8 cellular contexts compared by ENCODE assay signal in the genomic region with DNA sequence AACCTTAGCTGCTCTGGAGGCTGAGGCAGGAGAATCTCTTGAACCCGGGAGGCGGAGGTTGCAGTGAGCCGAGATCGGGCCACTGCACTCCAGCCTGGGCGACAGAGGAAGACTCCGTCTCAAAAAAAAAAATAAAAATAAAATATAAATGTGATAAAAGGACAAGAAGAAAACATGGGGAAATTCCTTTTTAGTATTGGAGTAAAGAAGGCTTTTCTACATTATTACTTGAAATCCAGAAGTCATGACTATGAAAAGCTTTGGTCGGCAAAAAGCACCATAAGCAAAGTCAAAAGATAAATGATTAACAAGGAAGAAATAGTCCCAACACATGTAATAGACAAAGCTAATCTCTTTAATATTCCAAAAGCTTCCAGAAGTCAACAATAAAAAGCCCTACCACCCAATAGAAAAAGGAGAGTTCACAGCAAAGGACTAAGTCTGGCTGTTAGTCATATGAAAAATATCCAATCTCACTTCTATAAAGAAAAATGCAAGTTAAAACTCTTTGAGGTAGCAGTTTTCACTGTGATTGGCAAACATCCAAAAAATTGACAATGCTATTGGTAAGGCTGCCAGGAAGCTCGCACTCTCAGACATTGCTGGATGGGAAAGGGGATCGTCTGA. TPM values are rescaled to one million over a fixed set of nuclear protein-coding genes. Genes with fewer than 3 reads are reported as not detected.
DNase-seq lines count a peak whose midpoint lies in the region; ATAC-seq, FAIRE-seq and TF ChIP-seq lines count a peak whose summit lies in the region.

No MANE protein-coding gene starts in this region.

- TF ChIP-seq POLR2A in IMR-90 (IDR thresholded peaks at IDR 0.05; ENCODE audit: low read depth, low read length) (no peak), GM12878 (IDR thresholded peaks at IDR 0.05; ENCODE audit: low read depth, low read length) (no peak)

- no peak overlapping the region for H2AK5ac ChIP-seq in IMR-90 (ENCODE audit: low read depth, low read length)

- ATAC-seq in IMR-90 (ENCODE audit: low read depth) = no peak
- ATAC-seq in GM12878 = no peak
- ATAC-seq in HG02678 (IDR thresholded peaks at IDR 0.05; ENCODE audit: unreplicated experiment) = no peak

- H4K8ac ChIP-seq in IMR-90 (ENCODE audit: low read depth in 2 of 2, low read length in 2 of 2) = no peak overlapping the region; a peak in 1 of 4 replicates

- H2BK20ac ChIP-seq in IMR-90 (ENCODE audit: low read depth, low read length) = no peak overlapping the region

- H2AFZ ChIP-seq in IMR-90 (replicated peaks; ENCODE audit: low read length, poor library complexity) (no peak overlapping the region), GM12878 (ENCODE audit: control insufficient read depth, low read depth, low read length) (no peak overlapping the region)

- BruUV-seq in IMR-90 (replicated peaks; lab: Mats Ljungman, UMichigan) = no TSS peak
- BruUV-seq in GM12878 (replicated peaks; lab: Mats Ljungman, UMichigan) = no TSS peak

- RAD21 ChIA-PET in GM12878 (lab: Charles Lee; ENCODE audit: unreplicated experiment) = interaction anchor here (1.0 to 1.3 kb wide), 3 partner anchors 9 to 12 kb away, joined by 3 to 4 read pairs (median 4); partner anchors contain the start of gene PLEKHB2

- H3K9me3 Mint-ChIP-seq in nephron progenitor cell = no peaks in the 10 kb centered on the region

- TF ChIP-seq RAD21 in IMR-90 (IDR thresholded peaks at IDR 0.05; ENCODE audit: low read length) (no peak), GM12878 (IDR thresholded peaks at IDR 0.05; ENCODE audit: insufficient read depth, low read depth, low read length) (no peak)

- dilution Hi-C loops in IMR-90 (cut with HindIII; ENCODE audit: low sequenced_read_pairs, unreplicated experiment) = no loop called here

- peaks cover 18% of the 10 kb centered on the region for H3K36me3 Mint-ChIP-seq in nephron progenitor cell (ENCODE audit: low read depth)

- H3K36me3 ChIP-seq in IMR-90 (ENCODE audit: control insufficient read depth, insufficient read depth, low read length) (peaks cover 2% of the 10 kb centered on the region), GM12878 (ENCODE audit: control insufficient read depth in 2 of 2, insufficient read depth in 2 of 2, low read length in 1 of 2) (no peaks in the 10 kb centered on the region)

- H4K5ac ChIP-seq in IMR-90 (ENCODE audit: low read depth, low read length) = no peak overlapping the region

- no peak for TF ChIP-seq CTCF in IMR-90 (conservative IDR thresholded peaks at IDR 0.05; ENCODE audit: low read depth, low read length)
- no peak for TF ChIP-seq CTCF in GM12878 (IDR thresholded peaks at IDR 0.05 in 2 of 3, conservative IDR thresholded peaks at IDR 0.05 in 1 of 3; ENCODE audit: control insufficient read depth in 2 of 3, extremely low read depth in 1 of 3, insufficient read depth in 1 of 3, low read depth in 3 of 3, low read length in 3 of 3)
- TF ChIP-seq CTCF in nephron progenitor cell (IDR thresholded peaks at IDR 0.05) = no peak

- no peak overlapping the region for H2BK120ac ChIP-seq in IMR-90 (ENCODE audit: low read depth, low read length)

- H3K79me1 ChIP-seq in IMR-90 (ENCODE audit: low read depth in 1 of 2, low read length in 2 of 2) = peaks cover 5% of the 10 kb centered on the region in 2 experiments; a peak in 3 of 4 replicates

- TF ChIP-seq EP300 in GM12878 (IDR thresholded peaks at IDR 0.05; ENCODE audit: borderline replicate concordance in 1 of 2, control insufficient read depth in 1 of 2, low read depth in 2 of 2, low read length in 2 of 2) = no peak

- intact Hi-C loops in IMR-90 (cut with micrococcal nuclease) = loop anchor here (5.0 to 10.0 kb wide), 2 partner anchors 37 to 300 kb away; no protein-coding TSS in a partner anchor
- intact Hi-C loops in GM12878 (cut with micrococcal nuclease; ENCODE audit: unreplicated experiment) = loop anchor here (10.0 kb wide), 1 partner anchor 400 kb away; the partner anchor contains the start of gene MZT2A

- no peak overlapping the region for H3K4ac ChIP-seq in IMR-90 (ENCODE audit: low read depth, low read length)

- no peaks in the 10 kb centered on the region for H3K27me3 Mint-ChIP-seq in nephron progenitor cell (ENCODE audit: low read depth, poor library complexity)

- peak overlapping the region; percentile 93 for H3K4me3 Mint-ChIP-seq in nephron progenitor cell

- no peak overlapping the region for H2AK9ac ChIP-seq in IMR-90 (replicated peaks; ENCODE audit: low read depth, low read length, poor library complexity)

- H3K4me3 ChIP-seq in IMR-90 (ENCODE audit: insufficient read depth, low read depth, low read length) (no peak overlapping the region), GM12878 (no peak overlapping the region)

- no peak overlapping the region for H3K56ac ChIP-seq in IMR-90 (ENCODE audit: extremely low read depth, insufficient read depth, low read length)

- no CpG with 5 or more reads among the region's 9 CpGs for WGBS in IMR-90 (ENCODE audit: extremely low coverage in 2 of 2, insufficient read length in 1 of 2), 2 experiments
- 66% methylated on average over 9 of the region's 9 CpGs for WGBS in GM12878 (ENCODE audit: insufficient coverage, insufficient replicate concordance, low lambda C conversion rate, missing lambda C conversion rate)

- no peaks in the 10 kb centered on the region for H3K9me3 ChIP-seq in IMR-90 (ENCODE audit: control insufficient read depth, insufficient read depth, low read length)
- H3K9me3 ChIP-seq in GM12878 (replicated peaks; ENCODE audit: control insufficient read depth, insufficient read depth, low read length) = no peaks in the 10 kb centered on the region

- H3K27me3 ChIP-seq in IMR-90 (ENCODE audit: control insufficient read depth, insufficient read depth, low read length) = no peaks in the 10 kb centered on the region
- no peaks in the 10 kb centered on the region for H3K27me3 ChIP-seq in GM12878 (replicated peaks in 1 of 2; ENCODE audit: control insufficient read depth in 2 of 2, insufficient read depth in 2 of 2, low read length in 1 of 2)

- no peak overlapping the region for H3K4me2 ChIP-seq in IMR-90 (ENCODE audit: low read depth, low read length)
- H3K4me2 ChIP-seq in GM12878 (ENCODE audit: control insufficient read depth, insufficient read depth) = no peak overlapping the region

- H3K4me1 ChIP-seq in IMR-90 (ENCODE audit: control insufficient read depth, insufficient read depth, low read length) = no peaks in the 10 kb centered on the region
- H3K4me1 ChIP-seq in GM12878 (ENCODE audit: control insufficient read depth, insufficient read depth, low read length) = peaks cover 3% of the 10 kb centered on the region; the same call in 1 of the 2 replicates

- H3K27ac ChIP-seq in IMR-90 (ENCODE audit: insufficient read depth, low read length) (no peak overlapping the region), GM12878 (ENCODE audit: control insufficient read depth, insufficient read depth) (no peak overlapping the region)

- H3K9ac ChIP-seq in IMR-90 (ENCODE audit: low read depth, low read length) (no peak overlapping the region; the same call in 1 of the 2 replicates), GM12878 (ENCODE audit: control insufficient read depth, insufficient read depth, low read length) (no peak overlapping the region)

- SMC1A ChIA-PET in GM12878 (lab: Charles Lee; ENCODE audit: uncharacterized antibody, unreplicated experiment) = interaction anchor here (0.8 to 5.2 kb wide), 3 partner anchors 9 to 13 kb away, joined by 3 to 34 read pairs (median 3); partner anchors contain the start of gene PLEKHB2

- no peak overlapping the region for H3K14ac ChIP-seq in IMR-90 (replicated peaks; ENCODE audit: low read depth, low read length)

- H2BK15ac ChIP-seq in IMR-90 (ENCODE audit: low read depth, low read length) = no peak overlapping the region

- no peak overlapping the region for H2BK5ac ChIP-seq in IMR-90 (ENCODE audit: low read depth, low read length, poor library complexity, severe bottlenecking)

- H4K91ac ChIP-seq in IMR-90 (ENCODE audit: insufficient read depth, low read depth, low read length) = no peak overlapping the region

- H3K18ac ChIP-seq in IMR-90 (ENCODE audit: low read depth, low read length) = no peak overlapping the region

- peaks cover 31% of the 10 kb centered on the region for H3K79me2 ChIP-seq in GM12878 (ENCODE audit: control insufficient read depth, insufficient read depth, low read length)

- peaks cover 28% of the 10 kb centered on the region for H4K20me1 ChIP-seq in IMR-90 (ENCODE audit: insufficient read depth, low read length)
- H4K20me1 ChIP-seq in GM12878 (ENCODE audit: control insufficient read depth, insufficient read depth) = no peaks in the 10 kb centered on the region

- no peak for FAIRE-seq in GM12878 (lab: Jason Lieb, UNC)

- in situ Hi-C loops in IMR-90 (cut with MboI; ENCODE audit: low sequenced_read_pairs) (no loop called here), GM12878 (cut with MboI) (no loop called here)

- CTCF ChIA-PET in IMR-90 (lab: Yijun Ruan, JAX) = no interaction called here
- CTCF ChIA-PET in GM12878 (lab: Yijun Ruan, JAX) = interaction anchor here (0.7 to 3.9 kb wide), 4 partner anchors 9 to 55 kb away, joined by 3 to 31 read pairs (median 4); partner anchors contain the start of gene PLEKHB2

- H3K23ac ChIP-seq in IMR-90 (ENCODE audit: low read depth, low read length) = 0 out of 2 replicates have a peak overlapping the region, but pooled peaks have one; percentile 31

- H3K27ac Mint-ChIP-seq in nephron progenitor cell = no peak overlapping the region

- POLR2A ChIA-PET in IMR-90 (lab: Charles Lee; ENCODE audit: unreplicated experiment) (no interaction called here), GM12878 (lab: Charles Lee) (interaction anchor here (0.6 to 2.4 kb wide), 2 partner anchors 9 to 29 kb away, joined by 3 to 16 read pairs; no protein-coding TSS in a partner anchor)

- no peaks in the 10 kb centered on the region; the same call in 1 of the 2 replicates for H3K9me1 ChIP-seq in IMR-90 (ENCODE audit: insufficient read depth, low read length)

- H3K4me1 Mint-ChIP-seq in nephron progenitor cell = peaks cover 14% of the 10 kb centered on the region

- DNase-seq in NCI-H510A treated with DMSO at 0.1 percent for 48 hours (lab: John Stamatoyannopoulos, UW) (peak; percentile 9), NCI-H510A (lab: John Stamatoyannopoulos, UW) (no peak), IMR-90 (peak; percentile 7), GM12878 (ENCODE audit: low read depth, low spot score) (no peak), nephron progenitor cell (no peak), germinal center (ENCODE audit: low spot score) (no peak), NCI-H2081 treated with DMSO at 0.1 percent for 48 hours (lab: John Stamatoyannopoulos, UW) (no peak)

RNA-seq across cellular contexts. Expression of gene FAM168B, which starts 1.5 kb away (rescaled TPM):
- total RNA-seq in IMR-90 (2012; rRNA removed) (76.4 and 86.7 TPM in 2 replicates), GM12878 (2014; rRNA removed) (64.3 and 74.2 TPM in 2 replicates), GM12878 (2014; rRNA removed; fragmentation: Illumina TruSeq; extraction: Trizol) (32.3 and 34.7 TPM in 2 replicates), GM12878 (2021) (77.3 and 77.9 TPM in 2 replicates)
- polyA plus RNA-seq in IMR-90 (2012; rRNA removed) (106 and 121 TPM in 2 replicates), GM12878 (2011; rRNA removed) (39.5 and 66.9 TPM in 2 replicates), GM12878 (2014; fragmentation: Illumina TruSeq; extraction: Trizol) (41.9 and 47.1 TPM in 2 replicates), GM12878 (2014; fragmentation: Nextera tagmentation; extraction: Ambion mirVana) (1 to 10 TPM; 3.5 to 4.1 TPM), GM12878 (2014; rRNA removed) (65.7 and 68.4 TPM in 2 replicates), GM12878 (2016; fragmentation: Nextera tagmentation; extraction: Ambion mirVana) (10 to 100 TPM; 43.9 to 44.7 TPM)
- 49.5 and 136 TPM in 2 replicates for polyA plus RNA-seq in IMR-90 (2012; cell fraction: cytosol; rRNA removed)
- 70.7 and 119 TPM in 2 replicates for polyA plus RNA-seq in IMR-90 (2012; cell fraction: nucleus; rRNA removed; ENCODE audit: low replicate concordance)
- total RNA-seq in GM12878 (2013; cell fraction: nucleolus; rRNA removed) = 24.0 and 28.2 TPM in 2 replicates
- 33.6 TPM for polyA plus RNA-seq in GM12878 (2011; ENCODE audit: low read depth)
- 97.6 and 110 TPM in 2 replicates for polyA plus RNA-seq in GM12878 (2011; cell fraction: cytosol; rRNA removed)
- polyA plus RNA-seq in GM12878 (2011; cell fraction: nucleus; rRNA removed) = 76.0 and 88.2 TPM in 2 replicates
- polyA plus RNA-seq in GM12878 (2012) = 48.4 and 48.8 TPM in 2 replicates
- polyA minus RNA-seq in GM12878 (2011; rRNA and poly(A)+ RNA removed) = 61.9 and 73.3 TPM in 2 replicates
- 28.1 and 30.7 TPM in 2 replicates for polyA minus RNA-seq in GM12878 (2011; cell fraction: cytosol; rRNA and poly(A)+ RNA removed)
- 12.6 and 21.0 TPM in 2 replicates for polyA minus RNA-seq in GM12878 (2011; cell fraction: nucleus; rRNA and poly(A)+ RNA removed)

RNA-seq across cellular contexts. Expression of gene PLEKHB2, which starts 10.4 kb away (rescaled TPM):
- total RNA-seq in IMR-90 (2012; rRNA removed) = 82.1 and 118 TPM in 2 replicates
- 57.6 and 62.9 TPM in 2 replicates for polyA plus RNA-seq in IMR-90 (2012; rRNA removed)
- polyA plus RNA-seq in IMR-90 (2012; cell fraction: cytosol; rRNA removed) = 27.2 and 28.3 TPM in 2 replicates
- polyA plus RNA-seq in IMR-90 (2012; cell fraction: nucleus; rRNA removed; ENCODE audit: low replicate concordance) = 12.8 and 29.2 TPM in 2 replicates
- total RNA-seq in GM12878 (2013; cell fraction: nucleolus; rRNA removed) = 59.8 and 65.8 TPM in 2 replicates
- total RNA-seq in GM12878 (2014; rRNA removed) = 26.4 and 31.9 TPM in 2 replicates
- total RNA-seq in GM12878 (2014; rRNA removed; fragmentation: Illumina TruSeq; extraction: Trizol) = 18.2 and 19.9 TPM in 2 replicates
- total RNA-seq in GM12878 (2021) = 24.9 and 25.0 TPM in 2 replicates
- 15.4 TPM for polyA plus RNA-seq in GM12878 (2011; ENCODE audit: low read depth)
- 55.6 and 60.3 TPM in 2 replicates for polyA plus RNA-seq in GM12878 (2011; rRNA removed)
- polyA plus RNA-seq in GM12878 (2011; cell fraction: cytosol; rRNA removed) = 53.1 and 58.9 TPM in 2 replicates
- polyA plus RNA-seq in GM12878 (2011; cell fraction: nucleus; rRNA removed) = 26.3 and 38.6 TPM in 2 replicates
- polyA plus RNA-seq in GM12878 (2012) = 19.4 and 24.8 TPM in 2 replicates
- 22.7 and 26.1 TPM in 2 replicates for polyA plus RNA-seq in GM12878 (2014; fragmentation: Illumina TruSeq; extraction: Trizol)
- 10 to 100 TPM; 12.3 to 16.4 TPM for polyA plus RNA-seq in GM12878 (2014; fragmentation: Nextera tagmentation; extraction: Ambion mirVana)
- 26.8 and 27.5 TPM in 2 replicates for polyA plus RNA-seq in GM12878 (2014; rRNA removed)
- polyA plus RNA-seq in GM12878 (2016; fragmentation: Nextera tagmentation; extraction: Ambion mirVana) = 10 to 100 TPM; 33.2 to 34.9 TPM
- polyA minus RNA-seq in GM12878 (2011; rRNA and poly(A)+ RNA removed) = 55.1 and 89.8 TPM in 2 replicates
- 21.6 and 24.7 TPM in 2 replicates for polyA minus RNA-seq in GM12878 (2011; cell fraction: cytosol; rRNA and poly(A)+ RNA removed)
- polyA minus RNA-seq in GM12878 (2011; cell fraction: nucleus; rRNA and poly(A)+ RNA removed) = 15.0 and 25.9 TPM in 2 replicates

Comparison
In these comparisons a context has a peak if more than half of its experiments do, and no peak if none do; other contexts are left out.
1. DNase-seq: peak in NCI-H510A treated with DMSO at 0.1 percent for 48 hours (single experiment) and IMR-90 (single experiment); none in NCI-H510A (single experiment), GM12878 (single experiment), nephron progenitor cell (single experiment), germinal center (single experiment) and NCI-H2081 treated with DMSO at 0.1 percent for 48 hours (single experiment).